Comparison of ENCODE assay signal across 1 cellular context in the genomic region with DNA sequence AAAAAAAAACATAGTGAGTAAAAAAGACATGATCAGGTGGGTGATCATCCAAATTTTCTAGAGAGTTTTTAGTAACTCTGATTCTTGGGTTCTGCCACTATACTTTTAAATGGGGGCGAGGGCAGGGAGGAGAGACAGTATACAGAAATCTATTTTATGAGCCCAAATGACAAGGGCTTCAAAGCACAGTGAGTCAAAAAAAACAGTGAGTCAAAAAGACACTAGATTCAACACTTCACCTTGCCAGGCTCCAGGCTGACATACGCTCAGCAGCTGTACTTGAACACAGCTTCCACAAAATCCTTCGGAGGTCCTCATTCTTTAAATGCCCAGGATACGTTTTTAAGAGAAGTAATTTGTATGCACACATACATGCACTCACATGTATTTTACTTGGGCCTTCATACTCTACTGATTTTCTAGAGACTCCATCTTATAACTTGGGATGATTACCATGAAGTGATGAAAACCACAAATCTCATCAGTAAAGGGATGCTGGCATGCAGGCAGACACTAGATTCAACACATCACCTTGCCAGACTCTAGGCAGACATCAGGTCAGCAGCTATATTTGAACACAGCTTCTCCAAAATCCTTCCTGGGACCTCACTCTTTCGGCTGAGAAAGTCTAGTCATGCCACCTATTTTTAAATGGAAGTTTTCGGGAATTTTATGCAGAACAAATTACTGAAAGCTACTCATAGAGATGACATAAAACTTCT.
TF ChIP-seq lines count a peak whose summit lies in the region.

No MANE protein-coding gene starts in this region.

TF ChIP-seq in A549, 52 proteins besides CTCF, POLR2A, EP300 and RAD21 (continued from another document):
- TF ChIP-seq, protein P1, sequence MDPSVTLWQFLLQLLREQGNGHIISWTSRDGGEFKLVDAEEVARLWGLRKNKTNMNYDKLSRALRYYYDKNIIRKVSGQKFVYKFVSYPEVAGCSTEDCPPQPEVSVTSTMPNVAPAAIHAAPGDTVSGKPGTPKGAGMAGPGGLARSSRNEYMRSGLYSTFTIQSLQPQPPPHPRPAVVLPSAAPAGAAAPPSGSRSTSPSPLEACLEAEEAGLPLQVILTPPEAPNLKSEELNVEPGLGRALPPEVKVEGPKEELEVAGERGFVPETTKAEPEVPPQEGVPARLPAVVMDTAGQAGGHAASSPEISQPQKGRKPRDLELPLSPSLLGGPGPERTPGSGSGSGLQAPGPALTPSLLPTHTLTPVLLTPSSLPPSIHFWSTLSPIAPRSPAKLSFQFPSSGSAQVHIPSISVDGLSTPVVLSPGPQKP (IDR thresholded peaks at IDR 0.05; ENCODE audit: low read depth, low read length): no peak
- TF ChIP-seq, protein P2, sequence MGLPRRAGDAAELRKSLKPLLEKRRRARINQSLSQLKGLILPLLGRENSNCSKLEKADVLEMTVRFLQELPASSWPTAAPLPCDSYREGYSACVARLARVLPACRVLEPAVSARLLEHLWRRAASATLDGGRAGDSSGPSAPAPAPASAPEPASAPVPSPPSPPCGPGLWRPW (IDR thresholded peaks at IDR 0.05): no peak
- TF ChIP-seq KDM5A (IDR thresholded peaks at IDR 0.05): no peak
- TF ChIP-seq HOXB13 (CRISPR knock-in tag; IDR thresholded peaks at IDR 0.05; ENCODE audit: low read depth): no peak
- TF ChIP-seq HOXA7 (CRISPR knock-in tag; IDR thresholded peaks at IDR 0.05): no peak
- TF ChIP-seq, protein P3, sequence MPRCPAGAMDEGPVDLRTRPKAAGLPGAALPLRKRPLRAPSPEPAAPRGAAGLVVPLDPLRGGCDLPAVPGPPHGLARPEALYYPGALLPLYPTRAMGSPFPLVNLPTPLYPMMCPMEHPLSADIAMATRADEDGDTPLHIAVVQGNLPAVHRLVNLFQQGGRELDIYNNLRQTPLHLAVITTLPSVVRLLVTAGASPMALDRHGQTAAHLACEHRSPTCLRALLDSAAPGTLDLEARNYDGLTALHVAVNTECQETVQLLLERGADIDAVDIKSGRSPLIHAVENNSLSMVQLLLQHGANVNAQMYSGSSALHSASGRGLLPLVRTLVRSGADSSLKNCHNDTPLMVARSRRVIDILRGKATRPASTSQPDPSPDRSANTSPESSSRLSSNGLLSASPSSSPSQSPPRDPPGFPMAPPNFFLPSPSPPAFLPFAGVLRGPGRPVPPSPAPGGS (IDR thresholded peaks at IDR 0.05): no peak
- TF ChIP-seq CHD4 (IDR thresholded peaks at IDR 0.05; ENCODE audit: borderline replicate concordance): no peak
- no peak for TF ChIP-seq PHF8 (IDR thresholded peaks at IDR 0.05; ENCODE audit: borderline replicate concordance, low read depth)
- TF ChIP-seq HDAC2 (IDR thresholded peaks at IDR 0.05): no peak
- no peak for TF ChIP-seq HEYL (CRISPR knock-in tag; IDR thresholded peaks at IDR 0.05)
- TF ChIP-seq RFX5 (IDR thresholded peaks at IDR 0.05): no peak
